In the genomic region with DNA sequence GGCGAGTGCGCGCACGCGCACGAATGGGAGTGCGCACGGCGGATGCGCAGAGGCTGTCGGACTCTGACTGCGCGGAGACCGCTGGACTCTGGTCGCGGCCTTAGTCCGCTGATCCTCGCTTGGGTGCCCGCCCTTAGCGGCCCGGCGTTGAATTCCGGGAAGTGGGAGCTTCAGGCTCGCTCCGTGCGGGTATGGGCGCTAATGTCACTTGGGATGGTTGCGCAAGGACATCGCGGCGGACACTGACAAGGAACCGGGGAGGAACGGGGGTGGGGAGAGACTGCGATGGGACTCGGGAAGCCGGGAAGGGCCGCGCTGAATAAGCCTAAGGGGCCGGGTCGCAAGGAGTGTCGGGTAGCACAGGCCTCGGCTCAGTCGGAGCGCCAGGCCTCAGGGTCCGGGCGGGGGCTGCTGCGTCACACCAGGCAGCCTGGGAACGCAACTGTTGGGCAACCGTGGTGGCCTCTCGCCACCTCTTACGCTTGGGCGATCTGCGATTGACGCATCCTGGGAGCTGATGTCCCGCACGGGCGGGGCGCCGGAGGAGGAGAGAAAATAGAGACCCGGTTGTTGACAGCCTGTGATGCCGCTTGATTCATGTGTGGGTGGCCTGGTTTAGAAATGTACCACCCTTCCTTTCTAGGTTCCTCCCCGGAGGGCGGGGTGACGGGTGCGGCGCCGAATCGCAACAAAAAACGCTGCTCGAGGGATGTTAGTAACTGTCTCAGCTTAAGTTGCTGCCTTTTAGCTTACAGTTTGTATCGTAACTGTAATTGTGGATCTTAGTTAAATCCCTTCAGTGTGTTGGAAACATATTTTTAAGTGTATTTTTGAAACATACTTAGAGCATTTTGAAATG, we compare ENCODE assay signal across 1 cellular context.
A peak's percentile ranks its signal among the peaks of the same experiment; 100 is the strongest.
TF ChIP-seq lines count a peak whose summit lies in the region.

No MANE protein-coding gene starts in this region.

TF ChIP-seq in HepG2, 621 proteins besides CTCF, POLR2A, EP300 and RAD21 (continued from another document and continues in another):
- TF ChIP-seq ARID5B (CRISPR knock-in tag; IDR thresholded peaks at IDR 0.05): peak; percentile 51; the same call in 1 of the 2 replicates
- TF ChIP-seq ZFY (CRISPR knock-in tag; IDR thresholded peaks at IDR 0.05): peak; percentile 100
- TF ChIP-seq, protein P1, sequence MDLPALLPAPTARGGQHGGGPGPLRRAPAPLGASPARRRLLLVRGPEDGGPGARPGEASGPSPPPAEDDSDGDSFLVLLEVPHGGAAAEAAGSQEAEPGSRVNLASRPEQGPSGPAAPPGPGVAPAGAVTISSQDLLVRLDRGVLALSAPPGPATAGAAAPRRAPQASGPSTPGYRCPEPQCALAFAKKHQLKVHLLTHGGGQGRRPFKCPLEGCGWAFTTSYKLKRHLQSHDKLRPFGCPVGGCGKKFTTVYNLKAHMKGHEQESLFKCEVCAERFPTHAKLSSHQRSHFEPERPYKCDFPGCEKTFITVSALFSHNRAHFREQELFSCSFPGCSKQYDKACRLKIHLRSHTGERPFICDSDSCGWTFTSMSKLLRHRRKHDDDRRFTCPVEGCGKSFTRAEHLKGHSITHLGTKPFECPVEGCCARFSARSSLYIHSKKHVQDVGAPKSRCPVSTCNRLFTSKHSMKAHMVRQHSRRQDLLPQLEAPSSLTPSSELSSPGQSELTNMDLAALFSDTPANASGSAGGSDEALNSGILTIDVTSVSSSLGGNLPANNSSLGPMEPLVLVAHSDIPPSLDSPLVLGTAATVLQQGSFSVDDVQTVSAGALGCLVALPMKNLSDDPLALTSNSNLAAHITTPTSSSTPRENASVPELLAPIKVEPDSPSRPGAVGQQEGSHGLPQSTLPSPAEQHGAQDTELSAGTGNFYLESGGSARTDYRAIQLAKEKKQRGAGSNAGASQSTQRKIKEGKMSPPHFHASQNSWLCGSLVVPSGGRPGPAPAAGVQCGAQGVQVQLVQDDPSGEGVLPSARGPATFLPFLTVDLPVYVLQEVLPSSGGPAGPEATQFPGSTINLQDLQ (CRISPR knock-in tag; IDR thresholded peaks at IDR 0.05): peak; percentile 68; the same call in 1 of the 2 replicates
- 0 out of 2 replicates have a peak, but pooled peaks have one; percentile 60 for TF ChIP-seq ZNF879 (CRISPR knock-in tag; IDR thresholded peaks at IDR 0.05)
- peak; percentile 48; the same call in 1 of the 2 replicates for TF ChIP-seq GZF1 (CRISPR knock-in tag; IDR thresholded peaks at IDR 0.05)
- TF ChIP-seq DNMT3B (CRISPR knock-in tag; conservative IDR thresholded peaks at IDR 0.05): no peak; the same call in 1 of the 2 replicates
- peak; percentile 34; the same call in 1 of the 2 replicates for TF ChIP-seq IRF9 (CRISPR knock-in tag; IDR thresholded peaks at IDR 0.05; ENCODE audit: borderline replicate concordance)
- no peak for TF ChIP-seq ZNF10 (CRISPR knock-in tag; IDR thresholded peaks at IDR 0.05; ENCODE audit: borderline replicate concordance, low read depth)
- TF ChIP-seq GPBP1L1 (CRISPR knock-in tag; IDR thresholded peaks at IDR 0.05): no peak
- TF ChIP-seq ZNF263 (CRISPR knock-in tag; IDR thresholded peaks at IDR 0.05): peak; percentile 55
- TF ChIP-seq CEBPB (IDR thresholded peaks at IDR 0.05; ENCODE audit: borderline replicate concordance, low read depth, low read length): peak; percentile 97
- TF ChIP-seq TRIM24 (CRISPR knock-in tag; IDR thresholded peaks at IDR 0.05): no peak; the same call in 1 of the 2 replicates
- TF ChIP-seq, protein P2, sequence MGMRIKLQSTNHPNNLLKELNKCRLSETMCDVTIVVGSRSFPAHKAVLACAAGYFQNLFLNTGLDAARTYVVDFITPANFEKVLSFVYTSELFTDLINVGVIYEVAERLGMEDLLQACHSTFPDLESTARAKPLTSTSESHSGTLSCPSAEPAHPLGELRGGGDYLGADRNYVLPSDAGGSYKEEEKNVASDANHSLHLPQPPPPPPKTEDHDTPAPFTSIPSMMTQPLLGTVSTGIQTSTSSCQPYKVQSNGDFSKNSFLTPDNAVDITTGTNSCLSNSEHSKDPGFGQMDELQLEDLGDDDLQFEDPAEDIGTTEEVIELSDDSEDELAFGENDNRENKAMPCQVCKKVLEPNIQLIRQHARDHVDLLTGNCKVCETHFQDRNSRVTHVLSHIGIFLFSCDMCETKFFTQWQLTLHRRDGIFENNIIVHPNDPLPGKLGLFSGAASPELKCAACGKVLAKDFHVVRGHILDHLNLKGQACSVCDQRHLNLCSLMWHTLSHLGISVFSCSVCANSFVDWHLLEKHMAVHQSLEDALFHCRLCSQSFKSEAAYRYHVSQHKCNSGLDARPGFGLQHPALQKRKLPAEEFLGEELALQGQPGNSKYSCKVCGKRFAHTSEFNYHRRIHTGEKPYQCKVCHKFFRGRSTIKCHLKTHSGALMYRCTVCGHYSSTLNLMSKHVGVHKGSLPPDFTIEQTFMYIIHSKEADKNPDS (CRISPR knock-in tag; IDR thresholded peaks at IDR 0.05): peak; percentile 89; the same call in 1 of the 2 replicates
- TF ChIP-seq, protein P3, sequence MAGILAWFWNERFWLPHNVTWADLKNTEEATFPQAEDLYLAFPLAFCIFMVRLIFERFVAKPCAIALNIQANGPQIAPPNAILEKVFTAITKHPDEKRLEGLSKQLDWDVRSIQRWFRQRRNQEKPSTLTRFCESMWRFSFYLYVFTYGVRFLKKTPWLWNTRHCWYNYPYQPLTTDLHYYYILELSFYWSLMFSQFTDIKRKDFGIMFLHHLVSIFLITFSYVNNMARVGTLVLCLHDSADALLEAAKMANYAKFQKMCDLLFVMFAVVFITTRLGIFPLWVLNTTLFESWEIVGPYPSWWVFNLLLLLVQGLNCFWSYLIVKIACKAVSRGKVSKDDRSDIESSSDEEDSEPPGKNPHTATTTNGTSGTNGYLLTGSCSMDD (CRISPR knock-in tag; IDR thresholded peaks at IDR 0.05): no peak
- TF ChIP-seq CREBL2 (CRISPR knock-in tag; IDR thresholded peaks at IDR 0.05; ENCODE audit: borderline replicate concordance): peak; percentile 95; the same call in 1 of the 2 replicates
- no peak for TF ChIP-seq FOXA1 (IDR thresholded peaks at IDR 0.05)
- peak; percentile 63; the same call in 1 of the 2 replicates for TF ChIP-seq FOXA1 (CRISPR knock-in tag; IDR thresholded peaks at IDR 0.05)
- TF ChIP-seq NR2F2 (IDR thresholded peaks at IDR 0.05; ENCODE audit: borderline replicate concordance, low read depth): no peak; the same call in 1 of the 2 replicates
- TF ChIP-seq THAP8 (CRISPR knock-in tag; IDR thresholded peaks at IDR 0.05; ENCODE audit: borderline replicate concordance): peak; percentile 97
- TF ChIP-seq ZNF816 (CRISPR knock-in tag; IDR thresholded peaks at IDR 0.05; ENCODE audit: borderline replicate concordance): peak; percentile 61; the same call in 1 of the 2 replicates
- peak; percentile 95 for TF ChIP-seq HOXA3 (CRISPR knock-in tag; IDR thresholded peaks at IDR 0.05)
- TF ChIP-seq FUBP1 (CRISPR knock-in tag; IDR thresholded peaks at IDR 0.05; ENCODE audit: borderline replicate concordance): 0 out of 2 replicates have a peak, but pooled peaks have one; percentile 91
- peak; percentile 68; the same call in 1 of the 2 replicates for TF ChIP-seq ZNF550 (CRISPR knock-in tag; IDR thresholded peaks at IDR 0.05; ENCODE audit: borderline replicate concordance)
- TF ChIP-seq FOXK1 (CRISPR knock-in tag; IDR thresholded peaks at IDR 0.05; ENCODE audit: borderline replicate concordance, low read depth): peak; percentile 69
- TF ChIP-seq PAF1 (CRISPR knock-in tag; IDR thresholded peaks at IDR 0.05): no peak
- TF ChIP-seq HINFP (CRISPR knock-in tag; IDR thresholded peaks at IDR 0.05; ENCODE audit: low read depth): peak; percentile 63; the same call in 1 of the 2 replicates
- no peak for TF ChIP-seq HNRNPK (IDR thresholded peaks at IDR 0.05; ENCODE audit: low read depth, low read length, poor library complexity, severe bottlenecking)
- TF ChIP-seq HNRNPLL (IDR thresholded peaks at IDR 0.05; ENCODE audit: low read depth, low read length, poor library complexity, severe bottlenecking): peak; percentile 93
- peak; percentile 77 for TF ChIP-seq MED1 (CRISPR knock-in tag; IDR thresholded peaks at IDR 0.05)
- TF ChIP-seq ARID2 (CRISPR knock-in tag; IDR thresholded peaks at IDR 0.05; ENCODE audit: borderline replicate concordance): peak; percentile 43; the same call in 1 of the 2 replicates
- TF ChIP-seq CHCHD3 (CRISPR knock-in tag; IDR thresholded peaks at IDR 0.05): no peak; the same call in 1 of the 2 replicates
- peak; percentile 77 for TF ChIP-seq ZNF639 (CRISPR knock-in tag; conservative IDR thresholded peaks at IDR 0.05)
- peak; percentile 89; the same call in 1 of the 2 replicates for TF ChIP-seq ZNF33A (CRISPR knock-in tag; IDR thresholded peaks at IDR 0.05; ENCODE audit: borderline replicate concordance)
